Comparison of ENCODE assay signal across 8 cellular contexts in genomic region chr9:36572515-36573418, GRCh38. TPM values are rescaled to one million over a fixed set of nuclear protein-coding genes. Genes with fewer than 3 reads are reported as not detected.
A peak's percentile ranks its signal among the peaks of the same experiment; 100 is the strongest.
DNase-seq lines count a peak whose midpoint lies in the region; ATAC-seq, FAIRE-seq and TF ChIP-seq lines count a peak whose summit lies in the region.

MELK (plus strand) TSS chr9:36572895; CDS start chr9:36581682, 8,787 bp downstream.

- H3K27me3 Mint-ChIP-seq in central memory CD8-positive, alpha-beta T cell, result peaks cover 10% of the 10 kb centered on the region

- peak; percentile 90 for DNase-seq in NCI-H345 (lab: John Stamatoyannopoulos, UW)
- peak; percentile 89 for DNase-seq in activated CD4-positive, CD25-positive, alpha-beta regulatory T cell treated with anti-CD3 and anti-CD28 coated beads, Interleukin-2, amount 50 U/mL, for 72 hours
- peak; percentile 72 to 74 for DNase-seq in central memory CD8-positive, alpha-beta T cell (ENCODE audit: low spot score in 2 of 2)
- peak; percentile 91 for DNase-seq in kidney
- DNase-seq in stimulated activated CD4-positive, alpha-beta T cell treated with anti-CD3 and anti-CD28 coated beads, Interleukin-12 subunit alpha, Interleukin-12 subunit beta, amount 100 ng/mL, for 48 hours (ENCODE audit: low read depth in 2 of 3, low spot score in 1 of 3), result peak; percentile 68 to 84 (median 81)

- H3K4me1 ChIP-seq in kidney (ENCODE audit: control insufficient read depth in 1 of 2, insufficient read depth in 1 of 2, low read depth in 1 of 2, low read length in 2 of 2), result peaks cover 0 to 6% of the 10 kb centered on the region in 2 donors

- H3K4me1 Mint-ChIP-seq in central memory CD8-positive, alpha-beta T cell, result peaks cover 22% of the 10 kb centered on the region

- intact Hi-C loops in kidney (cut with DNase I), result no loop called here

- H3K9me3 Mint-ChIP-seq in central memory CD8-positive, alpha-beta T cell, result no peaks in the 10 kb centered on the region

- peak; percentile 42 for ATAC-seq in GM18508 (IDR thresholded peaks at IDR 0.05; ENCODE audit: insufficient read depth, unreplicated experiment)
- peak; percentile 62 for ATAC-seq in HG03095 (IDR thresholded peaks at IDR 0.05; ENCODE audit: unreplicated experiment)
- ATAC-seq in central memory CD8-positive, alpha-beta T cell (replicated peaks; ENCODE audit: extremely low read depth, poor library complexity, severe bottlenecking), result peak; percentile 80

- peak within 1 kb of the TSS; percentile 90 for H3K4me3 Mint-ChIP-seq in central memory CD8-positive, alpha-beta T cell

- H3K36me3 Mint-ChIP-seq in central memory CD8-positive, alpha-beta T cell (ENCODE audit: insufficient read depth), result peaks cover 4% of the 10 kb centered on the region

- H3K9me3 ChIP-seq in kidney (ENCODE audit: control insufficient read depth in 1 of 2, low read length in 2 of 2), result no peaks in the 10 kb centered on the region

- no peak for FAIRE-seq in kidney (lab: Jason Lieb, UNC)

- H3K36me3 ChIP-seq in kidney (ENCODE audit: control insufficient read depth in 1 of 2, insufficient read depth in 2 of 2, low read length in 2 of 2), result no peaks in the 10 kb centered on the region

- no peak for TF ChIP-seq CTCF in 22Rv1 (IDR thresholded peaks at IDR 0.05)
- no peak for TF ChIP-seq CTCF in kidney (IDR thresholded peaks at IDR 0.05; ENCODE audit: borderline replicate concordance, extremely low read depth, insufficient read depth)

- peak within 1 kb of the TSS; percentile 94 to 95 for H3K4me3 ChIP-seq in kidney (ENCODE audit: low read length in 2 of 2)

- H3K27ac ChIP-seq in 22Rv1, result peak within 1 kb of the TSS; percentile 84
- peak within 1 kb of the TSS in 1 of 2 donors; percentile 28 for H3K27ac ChIP-seq in kidney (ENCODE audit: low read depth in 2 of 2, low read length in 2 of 2)

- peak within 1 kb of the TSS; percentile 78 to 82 for H3K9ac ChIP-seq in kidney (ENCODE audit: low read length in 2 of 2)

- H3K27ac Mint-ChIP-seq in central memory CD8-positive, alpha-beta T cell (ENCODE audit: low read depth), result peak within 1 kb of the TSS; percentile 85

RNA-seq across cellular contexts. Expression of gene MELK, which starts in this region (rescaled TPM):
- 1.1 TPM for total RNA-seq in kidney
- polyA plus RNA-seq in kidney (ENCODE audit: insufficient read depth, low read depth, low replicate concordance), result not detected
